In genomic region chr20:51509208-51509607, GRCh38 we compare ENCODE assay signal across 23 cellular contexts. TPM values are rescaled to one million over a fixed set of nuclear protein-coding genes. Genes with fewer than 3 reads are reported as not detected.
DNase-seq lines count a peak whose midpoint lies in the region; ATAC-seq, FAIRE-seq and TF ChIP-seq lines count a peak whose summit lies in the region.
"Had no signal": no experiment of that assay in that cellular context is flagged by ENCODE, and none has a peak within 500 bp of the region (broad histone marks: within the 10 kb centered on the region; RNA-seq: fewer than 3 reads in every experiment).

No MANE protein-coding gene starts in this region.

- H3K9me3 ChIP-seq in OCI-LY1 (ENCODE audit: low read length) (peaks cover 4% of the 10 kb centered on the region; the same call in 1 of the 2 replicates), astrocyte (ENCODE audit: insufficient read depth, low read depth, low read length) (no peaks in the 10 kb centered on the region), spleen (no peaks in the 10 kb centered on the region)
- H3K9me3 ChIP-seq: heart left ventricle, upper lobe of right lung had no signal

- H3K27ac ChIP-seq in OCI-LY1 (ENCODE audit: low read depth, low read length, poor library complexity, severe bottlenecking), result peak overlapping the region; percentile 41
- H3K27ac ChIP-seq in astrocyte (ENCODE audit: low read depth, low read length), result no peak overlapping the region
- H3K27ac ChIP-seq in spleen, result no peak overlapping the region
- H3K27ac ChIP-seq: heart left ventricle, KMS-11, upper lobe of right lung had no signal

- H3K27me3 Mint-ChIP-seq in activated naive CD4-positive, alpha-beta T cell treated with anti-CD3 and anti-CD28 coated beads, Interleukin-2, amount 50 U/mL, for 24 hours, result no peaks in the 10 kb centered on the region
- no peaks in the 10 kb centered on the region for H3K27me3 Mint-ChIP-seq in astrocyte (ENCODE audit: low read depth, unreplicated experiment)
- H3K27me3 Mint-ChIP-seq: naive B cell had no signal

- TF ChIP-seq CTCF in OCI-LY1 (IDR thresholded peaks at IDR 0.05; ENCODE audit: low read length) (no peak), astrocyte (IDR thresholded peaks at IDR 0.05; ENCODE audit: insufficient read depth, low read depth, low read length) (no peak), spleen (IDR thresholded peaks at IDR 0.05 in 8 of 11, conservative IDR thresholded peaks at IDR 0.05 in 3 of 11) (no peak)

- no peak for FAIRE-seq in astrocyte (lab: Jason Lieb, UNC)
- FAIRE-seq: colon, RCC 7860, small intestine had no signal

- H3K4me2 ChIP-seq in OCI-LY1 (ENCODE audit: low read length) (no peak overlapping the region), astrocyte (ENCODE audit: low read length) (no peak overlapping the region)
- H3K4me2 ChIP-seq: KMS-11 had no signal

- WGBS in spleen, 5 donors, result 84 to 95% (median 93%) methylated on average over 1 of the region's 1 CpG

- H3K4me1 Mint-ChIP-seq in activated naive CD4-positive, alpha-beta T cell treated with anti-CD3 and anti-CD28 coated beads, Interleukin-2, amount 50 U/mL, for 24 hours, result peaks cover 83% of the 10 kb centered on the region
- H3K4me1 Mint-ChIP-seq in astrocyte (ENCODE audit: low read depth, unreplicated experiment), result peaks cover 17% of the 10 kb centered on the region
- H3K4me1 Mint-ChIP-seq in stimulated activated effector memory CD8-positive, alpha-beta T cell treated with anti-CD3 and anti-CD28 coated beads, Interleukin-12 subunit alpha, Interleukin-12 subunit beta, amount 100 ng/mL, for 72 hours, result peaks cover 61% of the 10 kb centered on the region

- no peak overlapping the region for H3K9ac ChIP-seq in OCI-LY1 (ENCODE audit: low read length)
- H3K9ac ChIP-seq in astrocyte (ENCODE audit: low read length), result no peak overlapping the region
- H3K9ac ChIP-seq: KMS-11 had no signal

- no peak for TF ChIP-seq POLR2A in spleen (IDR thresholded peaks at IDR 0.05)

- H3F3A ChIP-seq in OCI-LY1 (ENCODE audit: insufficient read depth, low read length), result no peaks in the 10 kb centered on the region; the same call in 1 of the 2 replicates

- H3K27ac Mint-ChIP-seq in activated naive CD4-positive, alpha-beta T cell treated with anti-CD3 and anti-CD28 coated beads, Interleukin-2, amount 50 U/mL, for 24 hours, result peak overlapping the region; percentile 79
- H3K27ac Mint-ChIP-seq in astrocyte (ENCODE audit: unreplicated experiment), result peak overlapping the region; percentile 78
- peak overlapping the region; percentile 91 for H3K27ac Mint-ChIP-seq in stimulated activated effector memory CD8-positive, alpha-beta T cell treated with anti-CD3 and anti-CD28 coated beads, Interleukin-12 subunit alpha, Interleukin-12 subunit beta, amount 100 ng/mL, for 72 hours

- intact Hi-C loops in spleen (cut with DNase I; ENCODE audit: low total_unique reads), result no loop called here

- no peak for ATAC-seq in stimulated activated effector memory CD8-positive, alpha-beta T cell treated with anti-CD3 and anti-CD28 coated beads, Interleukin-12 subunit alpha, Interleukin-12 subunit beta, amount 100 ng/mL, for 72 hours

- peaks cover 61% of the 10 kb centered on the region for H3K36me3 ChIP-seq in OCI-LY1 (ENCODE audit: insufficient read depth, low read length)
- H3K36me3 ChIP-seq in astrocyte (ENCODE audit: insufficient read depth, low read length), result no peaks in the 10 kb centered on the region
- H3K36me3 ChIP-seq in spleen, result peaks cover 0 to 84% (median 25%) of the 10 kb centered on the region in 6 donors
- H3K36me3 ChIP-seq: upper lobe of right lung had no signal

- no peaks in the 10 kb centered on the region for H3K9me2 ChIP-seq in OCI-LY1 (ENCODE audit: low read depth, low read length)

- H3K36me3 Mint-ChIP-seq in activated naive CD4-positive, alpha-beta T cell treated with anti-CD3 and anti-CD28 coated beads, Interleukin-2, amount 50 U/mL, for 24 hours, result peaks cover 29% of the 10 kb centered on the region
- H3K36me3 Mint-ChIP-seq in astrocyte (ENCODE audit: low read depth, unreplicated experiment), result peaks cover 2% of the 10 kb centered on the region
- peaks cover 98% of the 10 kb centered on the region for H3K36me3 Mint-ChIP-seq in stimulated activated effector memory CD8-positive, alpha-beta T cell treated with anti-CD3 and anti-CD28 coated beads, Interleukin-12 subunit alpha, Interleukin-12 subunit beta, amount 100 ng/mL, for 72 hours

- no peaks in the 10 kb centered on the region for H3K9me3 Mint-ChIP-seq in activated naive CD4-positive, alpha-beta T cell treated with anti-CD3 and anti-CD28 coated beads, Interleukin-2, amount 50 U/mL, for 24 hours
- no peaks in the 10 kb centered on the region for H3K9me3 Mint-ChIP-seq in astrocyte (ENCODE audit: unreplicated experiment)
- no peaks in the 10 kb centered on the region for H3K9me3 Mint-ChIP-seq in stimulated activated effector memory CD8-positive, alpha-beta T cell treated with anti-CD3 and anti-CD28 coated beads, Interleukin-12 subunit alpha, Interleukin-12 subunit beta, amount 100 ng/mL, for 72 hours
- H3K9me3 Mint-ChIP-seq: mesothelial cell of epicardium, naive B cell had no signal

- H3K79me2 ChIP-seq in OCI-LY1 (ENCODE audit: insufficient read depth, low read length) (no peaks in the 10 kb centered on the region), astrocyte (ENCODE audit: insufficient read depth, low read length) (no peaks in the 10 kb centered on the region)

- no peak for DNase-seq in activated naive CD4-positive, alpha-beta T cell treated with anti-CD3 and anti-CD28 coated beads, Interleukin-2, amount 50 U/mL, for 16 hours
- DNase-seq in astrocyte (ENCODE audit: low read depth), result no peak
- no peak for DNase-seq in stimulated activated effector memory CD8-positive, alpha-beta T cell treated with anti-CD3 and anti-CD28 coated beads, Interleukin-12 subunit alpha, Interleukin-12 subunit beta, amount 100 ng/mL, for 72 hours (ENCODE audit: low spot score in 2 of 2)
- no peak for DNase-seq in AML-193 (lab: John Stamatoyannopoulos, UW)
- no peak for DNase-seq in spleen
- DNase-seq: activated CD4-positive, alpha-beta T cell treated with anti-CD3 and anti-CD28 coated beads for 1 hour; activated effector memory CD4-positive, alpha-beta T cell treated with anti-CD3 and anti-CD28 coated beads, Interleukin-2, amount 50 U/mL, for 16 hours; DMS153; effector CD8-positive, alpha-beta T cell; GOT3; heart left ventricle; naive B cell; NCI-H1417 treated with DMSO at 0.1 percent for 48 hours; NCI-H345; small intestine; stimulated activated CD4-positive, alpha-beta T cell treated with anti-CD3 and anti-CD28 coated beads, Interleukin-2, amount 100 ng/mL, for 24 hours; upper lobe of right lung had no signal

- H2AFZ ChIP-seq in OCI-LY1 (ENCODE audit: low read length), result no peak overlapping the region
- no peak overlapping the region for H2AFZ ChIP-seq in astrocyte (ENCODE audit: low read depth, low read length)

- H3K4me1 ChIP-seq in OCI-LY1 (ENCODE audit: insufficient read depth, low read length, severe bottlenecking) (peaks cover 45% of the 10 kb centered on the region), astrocyte (ENCODE audit: insufficient read depth, low read length) (peaks cover 11% of the 10 kb centered on the region), spleen (peaks cover 6 to 78% (median 22%) of the 10 kb centered on the region in 6 donors)
- H3K4me1 ChIP-seq: upper lobe of right lung had no signal

- H3K4me3 ChIP-seq in OCI-LY1 (ENCODE audit: low read depth, low read length, poor library complexity, severe bottlenecking), result no peak overlapping the region
- H3K4me3 ChIP-seq in astrocyte (ENCODE audit: insufficient read depth, low read depth, low read length), result no peak overlapping the region
- no peak overlapping the region for H3K4me3 ChIP-seq in spleen
- H3K4me3 ChIP-seq: heart left ventricle, upper lobe of right lung had no signal

- no peaks in the 10 kb centered on the region for H4K20me1 ChIP-seq in OCI-LY1 (ENCODE audit: insufficient read depth, low read length)
- H4K20me1 ChIP-seq in astrocyte (ENCODE audit: insufficient read depth, low read length), result peaks cover 24% of the 10 kb centered on the region

- H3K27me3 ChIP-seq in OCI-LY1 (ENCODE audit: insufficient read depth, low read length), result no peaks in the 10 kb centered on the region
- H3K27me3 ChIP-seq in astrocyte (ENCODE audit: insufficient read depth, low read length), result no peaks in the 10 kb centered on the region
- no peaks in the 10 kb centered on the region for H3K27me3 ChIP-seq in spleen (replicated peaks in 1 of 7)
- H3K27me3 ChIP-seq: heart left ventricle, upper lobe of right lung had no signal

- peak overlapping the region; percentile 23 for H3K4me3 Mint-ChIP-seq in activated naive CD4-positive, alpha-beta T cell treated with anti-CD3 and anti-CD28 coated beads, Interleukin-2, amount 50 U/mL, for 24 hours
- no peak overlapping the region for H3K4me3 Mint-ChIP-seq in astrocyte (ENCODE audit: unreplicated experiment)
- no peak overlapping the region for H3K4me3 Mint-ChIP-seq in stimulated activated effector memory CD8-positive, alpha-beta T cell treated with anti-CD3 and anti-CD28 coated beads, Interleukin-12 subunit alpha, Interleukin-12 subunit beta, amount 100 ng/mL, for 72 hours
- H3K4me3 Mint-ChIP-seq: mesothelial cell of epicardium had no signal

RNA-seq across cellular contexts. Expression of gene NFATC2, which starts 33.3 kb away (rescaled TPM):
- 3.9 and 4.1 TPM in 2 replicates for total RNA-seq in astrocyte
- 10 to 100 TPM; 28.0 to 42.9 (median 38.7) TPM for total RNA-seq in spleen
- polyA plus RNA-seq in spleen, result 1 to 10 TPM; 6.5 to 9.1 (median 6.8) TPM
